Comparison of ENCODE assay signal across 8 cellular contexts in the genomic region with DNA sequence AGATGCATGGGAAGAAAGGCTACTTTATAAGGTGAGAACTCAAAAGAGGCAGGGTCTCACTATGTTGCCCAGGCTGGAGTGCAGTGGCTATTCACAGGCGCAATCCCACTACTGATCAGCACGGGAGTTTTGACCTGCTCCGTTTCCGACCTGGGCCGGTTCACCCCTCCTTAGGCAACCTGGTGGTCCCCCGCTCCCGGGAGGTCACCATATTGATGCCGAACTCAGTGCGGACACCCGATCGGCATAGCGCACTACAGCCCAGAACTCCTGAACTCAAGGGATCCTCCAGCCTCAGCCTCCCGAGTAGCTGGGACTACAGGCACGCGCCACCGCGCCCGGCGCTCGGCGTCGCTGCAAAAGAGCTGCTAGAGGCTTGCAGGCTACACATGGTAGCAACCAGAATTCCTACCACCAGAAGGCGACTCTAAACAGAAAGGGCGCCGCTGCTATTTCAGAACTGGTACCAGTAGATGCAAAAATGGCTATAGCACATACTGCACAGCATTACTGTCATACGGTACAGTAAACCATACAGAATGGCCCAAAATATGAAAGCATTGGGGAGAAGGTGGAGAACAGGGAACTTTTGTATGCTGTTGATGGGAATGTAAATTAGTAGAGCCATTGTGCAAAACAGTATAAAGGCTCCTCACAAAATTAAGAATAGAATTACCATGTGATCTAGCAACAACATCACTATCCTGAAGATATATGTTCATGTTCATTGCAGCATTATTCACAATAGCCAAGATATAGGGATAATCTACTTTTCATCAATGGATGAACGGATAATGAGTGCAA. TPM values are rescaled to one million over a fixed set of nuclear protein-coding genes. Genes with fewer than 3 reads are reported as not detected.
DNase-seq lines count a peak whose midpoint lies in the region; ATAC-seq and TF ChIP-seq lines count a peak whose summit lies in the region.

No MANE protein-coding gene starts in this region.

- peak overlapping the region; percentile 97 for H3K27ac Mint-ChIP-seq in activated CD4-positive, alpha-beta T cell treated with anti-CD3 and anti-CD28 coated beads, Interleukin-2, amount 10 ng/mL, durations not matched to agents 7 days and 5 days

- ATAC-seq in HG02623 (IDR thresholded peaks at IDR 0.05; ENCODE audit: unreplicated experiment) = peak; percentile 39
- ATAC-seq in lung (ENCODE audit: insufficient read depth, low FRiP score) = peak; percentile 77
- no peak for ATAC-seq in HG03135 (IDR thresholded peaks at IDR 0.05; ENCODE audit: unreplicated experiment)

- H3K27me3 ChIP-seq in lung (ENCODE audit: control insufficient read depth, insufficient read depth) = no peaks in the 10 kb centered on the region

- H3K4me3 ChIP-seq in lung = no peak overlapping the region

- WGBS in lung, 2 donors = 11 to 18% methylated on average over 25 to 27 of the region's 27 CpGs

- H3K9me3 Mint-ChIP-seq in activated CD4-positive, alpha-beta T cell treated with anti-CD3 and anti-CD28 coated beads, Interleukin-2, amount 10 ng/mL, durations not matched to agents 7 days and 5 days = peaks cover 2% of the 10 kb centered on the region

- H3K27ac ChIP-seq in lung (ENCODE audit: low read depth in 1 of 2, low read length in 1 of 2) = peak overlapping the region in 1 of 2 donors; percentile 33

- H3K36me3 Mint-ChIP-seq in activated CD4-positive, alpha-beta T cell treated with anti-CD3 and anti-CD28 coated beads, Interleukin-2, amount 10 ng/mL, durations not matched to agents 7 days and 5 days (ENCODE audit: low read depth) = peaks cover 21% of the 10 kb centered on the region

- peaks cover 3 to 4% of the 10 kb centered on the region in 2 donors for H3K36me3 ChIP-seq in lung (ENCODE audit: control insufficient read depth in 2 of 2, insufficient read depth in 2 of 2, low read length in 2 of 2)

- peak overlapping the region; percentile 92 for H3K4me3 Mint-ChIP-seq in activated CD4-positive, alpha-beta T cell treated with anti-CD3 and anti-CD28 coated beads, Interleukin-2, amount 10 ng/mL, durations not matched to agents 7 days and 5 days

- H3K27me3 Mint-ChIP-seq in activated CD4-positive, alpha-beta T cell treated with anti-CD3 and anti-CD28 coated beads, Interleukin-2, amount 10 ng/mL, durations not matched to agents 7 days and 5 days = no peaks in the 10 kb centered on the region

- DNase-seq in DMS 273 (lab: John Stamatoyannopoulos, UW; ENCODE audit: unreplicated experiment) (peak; percentile 90), NCI-H524 (lab: John Stamatoyannopoulos, UW) (peak; percentile 85 to 95), dermis blood vessel endothelial cell (peak; percentile 92), lung (ENCODE audit: low spot score) (peak; percentile 78)
- DNase-seq in activated CD4-positive, alpha-beta T cell treated with anti-CD3 and anti-CD28 coated beads, Interleukin-2, amount 10 ng/mL, durations not matched to agents 7 days and 5 days = peak; percentile 83
- DNase-seq in stimulated activated CD4-positive, alpha-beta T cell treated with anti-CD3 and anti-CD28 coated beads, Interleukin-4, amount 100 ng/mL, for 4 hours = peak; percentile 50 to 67

- no peaks in the 10 kb centered on the region for H3K9me3 ChIP-seq in lung (ENCODE audit: control insufficient read depth in 2 of 2, insufficient read depth in 1 of 2, low read length in 1 of 2)

- peaks cover 50% of the 10 kb centered on the region for H3K4me1 Mint-ChIP-seq in activated CD4-positive, alpha-beta T cell treated with anti-CD3 and anti-CD28 coated beads, Interleukin-2, amount 10 ng/mL, durations not matched to agents 7 days and 5 days

- TF ChIP-seq CTCF in lung (IDR thresholded peaks at IDR 0.05; ENCODE audit: control extremely low read depth, extremely low read depth) = peak; percentile 54

- H3K4me1 ChIP-seq in lung (ENCODE audit: control insufficient read depth in 2 of 2, insufficient read depth in 2 of 2, low read length in 2 of 2) = peaks cover 0 to 5% of the 10 kb centered on the region in 2 donors

- POLR2A ChIA-PET in activated CD4-positive, alpha-beta T cell treated with anti-CD3 and anti-CD28 coated beads, Interleukin-2, amount 10 ng/mL, durations not matched to agents 7 days and 5 days (lab: Charles Lee) = interaction anchor here (0.7 kb wide), 1 partner anchor 262 kb away, joined by 3 read pairs; a partner anchor contains a TSS

- CTCF ChIA-PET in activated CD4-positive, alpha-beta T cell treated with anti-CD3 and anti-CD28 coated beads, Interleukin-2, amount 10 ng/mL, durations not matched to agents 7 days and 5 days (lab: Charles Lee) = interaction anchor here (0.6 to 10.6 kb wide), 26 partner anchors 7 to 454 kb away, joined by 3 to 164 read pairs (median 4); a partner anchor contains a TSS

RNA-seq across cellular contexts. Expression of a gene that starts 1.2 kb away (rescaled TPM):
- total RNA-seq in activated CD4-positive, alpha-beta T cell treated with anti-CD3 and anti-CD28 coated beads, Interleukin-2, amount 10 ng/mL, durations not matched to agents 7 days and 5 days = 10 to 100 TPM; 76.7 to 89.1 TPM
- 72.0 and 74.0 TPM in 2 replicates for total RNA-seq in dermis blood vessel endothelial cell
- 100 to 1,000 TPM in 1 of 2 donors, 10 to 100 TPM in 1; 48.8 to 145 TPM for total RNA-seq in lung
- polyA plus RNA-seq in lung = 10 to 100 TPM; 19.7 to 33.1 TPM

RNA-seq across cellular contexts. Expression of a gene that starts 39.1 kb away (rescaled TPM):
- total RNA-seq in activated CD4-positive, alpha-beta T cell treated with anti-CD3 and anti-CD28 coated beads, Interleukin-2, amount 10 ng/mL, durations not matched to agents 7 days and 5 days = 100 to 1,000 TPM; 160 to 165 TPM
- total RNA-seq in dermis blood vessel endothelial cell (64.7 and 66.6 TPM in 2 replicates), lung (10 to 100 TPM; 46.2 to 58.9 TPM)
- polyA plus RNA-seq in lung = 10 to 100 TPM; 25.4 to 46.9 TPM
